Comparison of ENCODE assay signal across 13 cellular contexts in genomic region chr14:64500088-64500487, GRCh38. TPM values are rescaled to one million over a fixed set of nuclear protein-coding genes. Genes with fewer than 3 reads are reported as not detected.
DNase-seq lines count a peak whose midpoint lies in the region; ATAC-seq and TF ChIP-seq lines count a peak whose summit lies in the region.
"Had no signal": no experiment of that assay in that cellular context is flagged by ENCODE, and none has a peak within 500 bp of the region (broad histone marks: within the 10 kb centered on the region; RNA-seq: fewer than 3 reads in every experiment).

No MANE protein-coding gene starts in this region.

- peak; percentile 6 for DNase-seq in EH (ENCODE audit: low read depth)
- DNase-seq in activated T-helper 1 cell treated with anti-CD3 and anti-CD28 coated beads, Interleukin-12 subunit alpha, Interleukin-12 subunit beta, Interleukin-2, Interleukin-4 antibody, amounts not matched to agents 30 ng/mL and 10 ng/mL and 1 ng/mL, durations not matched to agents 14 hours and 24 hours and 36 hours (ENCODE audit: low spot score) = no peak
- DNase-seq in mesothelial cell of epicardium (ENCODE audit: low spot score in 2 of 2, unreplicated experiment in 2 of 2) = no peak
- DNase-seq in lower leg skin (ENCODE audit: low spot score in 2 of 2) = no peak
- no peak for DNase-seq in COLO668 (lab: John Stamatoyannopoulos, UW; ENCODE audit: unreplicated experiment)
- DNase-seq in Right ventricle myocardium inferior (ENCODE audit: missing footprints) = no peak
- no peak for DNase-seq in retina
- DNase-seq: body of pancreas, Calu3, NCI-H446 treated with DMSO at 0.1 percent for 48 hours, SHP77 had no signal

- no peaks in the 10 kb centered on the region for H3K27me3 ChIP-seq in BLaER1 treated with 17β-estradiol and CSF1 and Interleukin-3, amounts not matched to agents 10 nM and 100 nM
- H3K27me3 ChIP-seq: body of pancreas, neural progenitor cell had no signal

- H3K9me3 Mint-ChIP-seq in activated T-helper 1 cell treated with anti-CD3 and anti-CD28 coated beads, Interleukin-12 subunit alpha, Interleukin-12 subunit beta, Interleukin-2, Interleukin-4 antibody, amounts not matched to agents 30 ng/mL and 10 ng/mL and 1 ng/mL, durations not matched to agents 14 hours and 24 hours and 36 hours = no peaks in the 10 kb centered on the region
- no peaks in the 10 kb centered on the region for H3K9me3 Mint-ChIP-seq in mesothelial cell of epicardium
- H3K9me3 Mint-ChIP-seq: neural progenitor cell had no signal

- intact Hi-C loops in activated T-helper 1 cell treated with anti-CD3 and anti-CD28 coated beads, Interleukin-12 subunit alpha, Interleukin-12 subunit beta, Interleukin-2, Interleukin-4 antibody, amounts not matched to agents 30 ng/mL and 10 ng/mL and 1 ng/mL, durations not matched to agents 14 hours and 24 hours and 36 hours (cut with micrococcal nuclease) = loop anchor here (2.0 to 10.0 kb wide), 5 partner anchors 21 to 1025 kb away; partner anchors contain the start of genes MAX and PPP2R5E
- intact Hi-C loops in lower leg skin (cut with DNase I; ENCODE audit: low total_unique reads) (no loop called here), Right ventricle myocardium inferior (cut with DNase I) (loop anchor here (10.0 kb wide), 1 partner anchor 155 kb away; no protein-coding TSS in a partner anchor)

- peaks cover 48% of the 10 kb centered on the region for H3K4me1 Mint-ChIP-seq in activated T-helper 1 cell treated with anti-CD3 and anti-CD28 coated beads, Interleukin-12 subunit alpha, Interleukin-12 subunit beta, Interleukin-2, Interleukin-4 antibody, amounts not matched to agents 30 ng/mL and 10 ng/mL and 1 ng/mL, durations not matched to agents 14 hours and 24 hours and 36 hours (ENCODE audit: low read depth)
- peaks cover 33% of the 10 kb centered on the region for H3K4me1 Mint-ChIP-seq in mesothelial cell of epicardium

- no peak for TF ChIP-seq POLR2A in lower leg skin (IDR thresholded peaks at IDR 0.05)

- peak overlapping the region; percentile 76 for H3K4me3 Mint-ChIP-seq in activated T-helper 1 cell treated with anti-CD3 and anti-CD28 coated beads, Interleukin-12 subunit alpha, Interleukin-12 subunit beta, Interleukin-2, Interleukin-4 antibody, amounts not matched to agents 30 ng/mL and 10 ng/mL and 1 ng/mL, durations not matched to agents 14 hours and 24 hours and 36 hours
- H3K4me3 Mint-ChIP-seq in mesothelial cell of epicardium = no peak overlapping the region
- H3K4me3 Mint-ChIP-seq: neural progenitor cell had no signal

- no peak for ATAC-seq in Right ventricle myocardium inferior
- ATAC-seq: body of pancreas had no signal

- peaks cover 35% of the 10 kb centered on the region for H3K36me3 Mint-ChIP-seq in activated T-helper 1 cell treated with anti-CD3 and anti-CD28 coated beads, Interleukin-12 subunit alpha, Interleukin-12 subunit beta, Interleukin-2, Interleukin-4 antibody, amounts not matched to agents 30 ng/mL and 10 ng/mL and 1 ng/mL, durations not matched to agents 14 hours and 24 hours and 36 hours (ENCODE audit: low read depth)
- H3K36me3 Mint-ChIP-seq in mesothelial cell of epicardium = peaks cover 4% of the 10 kb centered on the region

- H3K27me3 Mint-ChIP-seq in activated T-helper 1 cell treated with anti-CD3 and anti-CD28 coated beads, Interleukin-12 subunit alpha, Interleukin-12 subunit beta, Interleukin-2, Interleukin-4 antibody, amounts not matched to agents 30 ng/mL and 10 ng/mL and 1 ng/mL, durations not matched to agents 14 hours and 24 hours and 36 hours (ENCODE audit: insufficient read depth) = peaks cover 2% of the 10 kb centered on the region
- H3K27me3 Mint-ChIP-seq in mesothelial cell of epicardium (ENCODE audit: low read depth) = no peaks in the 10 kb centered on the region

- H4K20me1 ChIP-seq in BLaER1 treated with 17β-estradiol and CSF1 and Interleukin-3, amounts not matched to agents 10 nM and 100 nM = peaks cover 0 to 35% (median 0%) of the 10 kb centered on the region in 11 experiments; a peak in 8 of 22 replicates

- peak overlapping the region; percentile 89 to 99 (median 96) for H3K4me2 ChIP-seq in BLaER1 treated with 17β-estradiol and CSF1 and Interleukin-3, amounts not matched to agents 10 nM and 100 nM
- H3K4me2 ChIP-seq: neural progenitor cell had no signal

- H3K27ac Mint-ChIP-seq in activated T-helper 1 cell treated with anti-CD3 and anti-CD28 coated beads, Interleukin-12 subunit alpha, Interleukin-12 subunit beta, Interleukin-2, Interleukin-4 antibody, amounts not matched to agents 30 ng/mL and 10 ng/mL and 1 ng/mL, durations not matched to agents 14 hours and 24 hours and 36 hours = peak overlapping the region; percentile 66
- H3K27ac Mint-ChIP-seq in mesothelial cell of epicardium = peak overlapping the region; percentile 70
- H3K27ac Mint-ChIP-seq: neural progenitor cell had no signal

- H3K36me3 ChIP-seq in BLaER1 treated with 17β-estradiol and CSF1 and Interleukin-3, amounts not matched to agents 10 nM and 100 nM = peaks cover 14 to 27% (median 23%) of the 10 kb centered on the region in 11 experiments; a peak in 19 of 22 replicates
- H3K36me3 ChIP-seq: neural progenitor cell had no signal

- H3K9me3 ChIP-seq in BLaER1 treated with 17β-estradiol and CSF1 and Interleukin-3, amounts not matched to agents 10 nM and 100 nM (replicated peaks in 1 of 11) = no peaks in the 10 kb centered on the region
- H3K9me3 ChIP-seq: body of pancreas had no signal

- peak overlapping the region in 1 of 11 experiments; percentile 51; a peak in 1 of 22 replicates for H3K9ac ChIP-seq in BLaER1 treated with 17β-estradiol and CSF1 and Interleukin-3, amounts not matched to agents 10 nM and 100 nM
- H3K9ac ChIP-seq: neural progenitor cell had no signal

- H3K4me1 ChIP-seq in BLaER1 treated with 17β-estradiol and CSF1 and Interleukin-3, amounts not matched to agents 10 nM and 100 nM = peaks cover 33 to 44% (median 35%) of the 10 kb centered on the region in 10 experiments

- TF ChIP-seq CTCF in mesothelial cell of epicardium (IDR thresholded peaks at IDR 0.05; ENCODE audit: unreplicated experiment) = no peak
- no peak for TF ChIP-seq CTCF in lower leg skin (IDR thresholded peaks at IDR 0.05)

- H3K4me3 ChIP-seq in BLaER1 treated with 17β-estradiol and CSF1 and Interleukin-3, amounts not matched to agents 10 nM and 100 nM = no peak overlapping the region
- no peak overlapping the region for H3K4me3 ChIP-seq in lower leg skin (ENCODE audit: low read depth, poor library complexity, severe bottlenecking)
- H3K4me3 ChIP-seq: body of pancreas, neural progenitor cell had no signal

- 94 to 100% methylated on average over 1 of the region's 1 CpG for WGBS in lower leg skin, 2 donors

- peak overlapping the region in 3 of 11 experiments; percentile 11 to 36 (median 26); a peak in 3 of 22 replicates for H3K27ac ChIP-seq in BLaER1 treated with 17β-estradiol and CSF1 and Interleukin-3, amounts not matched to agents 10 nM and 100 nM
- H3K27ac ChIP-seq: neural progenitor cell had no signal

RNA-seq across cellular contexts. Expression of gene ZBTB25, which starts 3.5 kb away (rescaled TPM):
- 18.6 and 19.6 TPM in 2 replicates for total RNA-seq in activated T-helper 1 cell treated with anti-CD3 and anti-CD28 coated beads, Interleukin-12 subunit alpha, Interleukin-12 subunit beta, Interleukin-2, Interleukin-4 antibody, amounts not matched to agents 30 ng/mL and 10 ng/mL and 1 ng/mL, durations not matched to agents 14 hours and 24 hours and 36 hours
- total RNA-seq in mesothelial cell of epicardium = 19.1 to 20.6 TPM (median 19.1 TPM) in 3 replicates
- 10 to 100 TPM in 2 of 4 donors, 1 to 10 TPM in 2; 7.8 to 15.1 (median 9.1) TPM for total RNA-seq in lower leg skin
- 17.6 TPM for total RNA-seq in Right ventricle myocardium inferior

RNA-seq across cellular contexts. Expression of gene ZBTB1, which starts 4.5 kb away (rescaled TPM):
- 41.2 and 46.8 TPM in 2 replicates for total RNA-seq in activated T-helper 1 cell treated with anti-CD3 and anti-CD28 coated beads, Interleukin-12 subunit alpha, Interleukin-12 subunit beta, Interleukin-2, Interleukin-4 antibody, amounts not matched to agents 30 ng/mL and 10 ng/mL and 1 ng/mL, durations not matched to agents 14 hours and 24 hours and 36 hours
- total RNA-seq in mesothelial cell of epicardium (66.3 to 67.4 TPM (median 66.4 TPM) in 3 replicates), lower leg skin (10 to 100 TPM; 35.2 to 50.4 (median 39.4) TPM), Right ventricle myocardium inferior (22.3 TPM)

RNA-seq across cellular contexts. Expression of gene AKAP5, which starts 34.8 kb away (rescaled TPM):
- 1.1 and 1.5 TPM in 2 replicates for total RNA-seq in activated T-helper 1 cell treated with anti-CD3 and anti-CD28 coated beads, Interleukin-12 subunit alpha, Interleukin-12 subunit beta, Interleukin-2, Interleukin-4 antibody, amounts not matched to agents 30 ng/mL and 10 ng/mL and 1 ng/mL, durations not matched to agents 14 hours and 24 hours and 36 hours
- total RNA-seq in mesothelial cell of epicardium (2.0 to 2.1 TPM (median 2.1 TPM) in 3 replicates), lower leg skin (under 1 TPM in 3 of 4 donors, not detected in 1; 0.17 to 0.29 (median 0.21) TPM), Right ventricle myocardium inferior (0.16 TPM)

RNA-seq across cellular contexts. Expression of gene HSPA2, which starts 40.5 kb away (rescaled TPM):
- total RNA-seq in activated T-helper 1 cell treated with anti-CD3 and anti-CD28 coated beads, Interleukin-12 subunit alpha, Interleukin-12 subunit beta, Interleukin-2, Interleukin-4 antibody, amounts not matched to agents 30 ng/mL and 10 ng/mL and 1 ng/mL, durations not matched to agents 14 hours and 24 hours and 36 hours = 11.2 and 11.6 TPM in 2 replicates
- total RNA-seq in mesothelial cell of epicardium (10.1 to 10.6 TPM (median 10.5 TPM) in 3 replicates), lower leg skin (100 to 1,000 TPM; 103 to 165 (median 138) TPM), Right ventricle myocardium inferior (15.2 TPM)

RNA-seq across cellular contexts. Expression of gene PPP1R36, which starts 49.7 kb away (rescaled TPM):
- total RNA-seq in activated T-helper 1 cell treated with anti-CD3 and anti-CD28 coated beads, Interleukin-12 subunit alpha, Interleukin-12 subunit beta, Interleukin-2, Interleukin-4 antibody, amounts not matched to agents 30 ng/mL and 10 ng/mL and 1 ng/mL, durations not matched to agents 14 hours and 24 hours and 36 hours = not detected in 2 replicates
- 0.66 to 1.3 TPM (median 0.81 TPM) in 3 replicates for total RNA-seq in mesothelial cell of epicardium
- total RNA-seq in lower leg skin = 1 to 10 TPM in 2 of 4 donors, under 1 TPM in 2; 0.84 to 2.0 (median 1.3) TPM
- total RNA-seq in Right ventricle myocardium inferior = not detected
